ENCODE assay signal across 8 cellular contexts in genomic region chr2:70647873-70648481, GRCh38.
DNase-seq lines count a peak whose midpoint lies in the region; ATAC-seq and TF ChIP-seq lines count a peak whose summit lies in the region.

No MANE protein-coding gene starts in this region.

- H3K36me3 ChIP-seq in lung (ENCODE audit: control insufficient read depth in 2 of 2, insufficient read depth in 2 of 2, low read length in 2 of 2), result no peaks in the 10 kb centered on the region

- DNase-seq in DMS79 treated with DMSO at 0.1 percent for 48 hours (lab: John Stamatoyannopoulos, UW) (peak; percentile 69), NCI-H2227 treated with DMSO at 0.1 percent for 48 hours (lab: John Stamatoyannopoulos, UW) (peak; percentile 78), coronary artery (ENCODE audit: low spot score) (no peak), lung (ENCODE audit: low spot score) (peak; percentile 63)
- peak; percentile 49 to 73 for DNase-seq in activated CD4-positive, alpha-beta T cell treated with anti-CD3 and anti-CD28 coated beads for 4 hours
- DNase-seq in stimulated activated CD8-positive, alpha-beta memory T cell treated with anti-CD3 and anti-CD28 coated beads, Interleukin-15, amount 100 ng/mL, for 24 hours (ENCODE audit: low read depth), result peak; percentile 32

- 3 to 6% methylated on average over 9 of the region's 9 CpGs for WGBS in lung, 2 donors

- ATAC-seq in HG02642 (IDR thresholded peaks at IDR 0.05; ENCODE audit: poor library complexity, unreplicated experiment) (peak; percentile 50), lung (ENCODE audit: insufficient read depth, low FRiP score) (peak; percentile 50), HG02981 (IDR thresholded peaks at IDR 0.05; ENCODE audit: unreplicated experiment) (no peak)

- no peaks in the 10 kb centered on the region for H3K27me3 ChIP-seq in lung (ENCODE audit: control insufficient read depth, insufficient read depth)

- H3K4me3 ChIP-seq in coronary artery (no peak overlapping the region), lung (no peak overlapping the region)

- H3K27ac ChIP-seq in coronary artery, result no peak overlapping the region
- no peak overlapping the region for H3K27ac ChIP-seq in lung (ENCODE audit: low read depth in 1 of 2, low read length in 1 of 2)

- TF ChIP-seq CTCF in coronary artery (IDR thresholded peaks at IDR 0.05), result peak; percentile 95
- peak; percentile 87 for TF ChIP-seq CTCF in lung (IDR thresholded peaks at IDR 0.05; ENCODE audit: control extremely low read depth, extremely low read depth)

- no peaks in the 10 kb centered on the region for H3K9me3 ChIP-seq in lung (ENCODE audit: control insufficient read depth in 2 of 2, insufficient read depth in 1 of 2, low read length in 1 of 2)

- H3K4me1 ChIP-seq in lung (ENCODE audit: control insufficient read depth in 2 of 2, insufficient read depth in 2 of 2, low read length in 2 of 2), result no peaks in the 10 kb centered on the region
